ENCODE assay signal across 18 cellular contexts in genomic region chr1:162141273-162142023, GRCh38.
DNase-seq lines count a peak whose midpoint lies in the region; ATAC-seq, FAIRE-seq and TF ChIP-seq lines count a peak whose summit lies in the region.
"Had no signal": no experiment of that assay in that cellular context is flagged by ENCODE, and none has a peak within 500 bp of the region (broad histone marks: within the 10 kb centered on the region; RNA-seq: fewer than 3 reads in every experiment).

No MANE protein-coding gene starts in this region.

- DNase-seq in Calu3 (no peak), M059J (ENCODE audit: low read depth) (peak; percentile 87), H1 (ENCODE audit: low read depth in 1 of 2, low spot score in 2 of 2) (no peak), mesendoderm (no peak), C1 segment of cervical spinal cord (lab: John Stamatoyannopoulos, UW) (no peak), mucosa of descending colon (no peak), frontal cortex (ENCODE audit: low spot score in 2 of 2) (no peak)
- no peak for DNase-seq in stimulated activated naive CD4-positive, alpha-beta T cell (lab: John Stamatoyannopoulos, UW)
- DNase-seq: activated CD8-positive, alpha-beta memory T cell treated with anti-CD3 and anti-CD28 coated beads, Interleukin-2, amount 50 U/mL, for 48 hours; immature natural killer cell; NCI-H2171; NK-92 treated with Interleukin-12 subunit alpha and Interleukin-12 subunit beta, amount 100 ng/mL, for 24 hours; stimulated activated CD4-positive, alpha-beta T cell treated with anti-CD3 and anti-CD28 coated beads, Interleukin-4, amount 100 ng/mL, for 1 hour had no signal

- H3K27me3 Mint-ChIP-seq in Calu3 (ENCODE audit: unreplicated experiment) = no peaks in the 10 kb centered on the region

- H3K4me1 ChIP-seq in H1 (replicated peaks in 1 of 4; ENCODE audit: control insufficient read depth in 3 of 4, insufficient read depth in 4 of 4, low read length in 3 of 4) = peaks cover 14 to 33% (median 28%) of the 10 kb centered on the region in 4 experiments
- H3K4me1 ChIP-seq in mesendoderm (ENCODE audit: control insufficient read depth, low read depth, low read length) = peaks cover 35% of the 10 kb centered on the region
- no peaks in the 10 kb centered on the region for H3K4me1 ChIP-seq in mucosa of descending colon (ENCODE audit: low read depth)

- H3K27me3 ChIP-seq in H1 (replicated peaks in 1 of 4; ENCODE audit: control insufficient read depth in 3 of 4, extremely low read depth in 1 of 4, insufficient read depth in 3 of 4, low read length in 3 of 4) (no peaks in the 10 kb centered on the region), mesendoderm (ENCODE audit: insufficient read depth, low read length, poor library complexity) (no peaks in the 10 kb centered on the region)

- no peak overlapping the region for H2BK20ac ChIP-seq in H1 (ENCODE audit: low read length)

- H3K4ac ChIP-seq in H1 (replicated peaks; ENCODE audit: insufficient read length, low read depth, low read length) (no peak overlapping the region), mesendoderm (ENCODE audit: low read depth, low read length) (no peak overlapping the region)

- H4K20me1 ChIP-seq in H1 (replicated peaks in 1 of 2; ENCODE audit: control insufficient read depth in 1 of 2, insufficient read depth in 2 of 2, low read length in 2 of 2) = no peaks in the 10 kb centered on the region

- no peak overlapping the region for H3K56ac ChIP-seq in H1 (replicated peaks; ENCODE audit: insufficient read length, low read depth, low read length)
- no peak overlapping the region for H3K56ac ChIP-seq in mesendoderm (ENCODE audit: low read length)

- H3K36me3 Mint-ChIP-seq in Calu3 (ENCODE audit: insufficient read depth, unreplicated experiment) = no peaks in the 10 kb centered on the region
- H3K36me3 Mint-ChIP-seq: activated naive CD4-positive, alpha-beta T cell treated with anti-CD3 and anti-CD28 coated beads, Interleukin-2, amount 50 U/mL, for 72 hours; CD14-positive monocyte; immature natural killer cell; stimulated activated effector memory CD8-positive, alpha-beta T cell treated with anti-CD3 and anti-CD28 coated beads, Interleukin-12 subunit alpha, Interleukin-12 subunit beta, amount 100 ng/mL, for 72 hours had no signal

- peaks cover 40% of the 10 kb centered on the region for H3K4me1 Mint-ChIP-seq in Calu3 (ENCODE audit: low read depth, unreplicated experiment)
- H3K4me1 Mint-ChIP-seq: stimulated activated effector memory CD8-positive, alpha-beta T cell treated with anti-CD3 and anti-CD28 coated beads, Interleukin-12 subunit alpha, Interleukin-12 subunit beta, amount 100 ng/mL, for 72 hours had no signal

- H3K9me3 Mint-ChIP-seq in Calu3 (ENCODE audit: low read depth, unreplicated experiment) = no peaks in the 10 kb centered on the region
- H3K9me3 Mint-ChIP-seq: activated naive CD4-positive, alpha-beta T cell treated with anti-CD3 and anti-CD28 coated beads, Interleukin-2, amount 50 U/mL, for 72 hours; CD14-positive monocyte; stimulated activated effector memory CD8-positive, alpha-beta T cell treated with anti-CD3 and anti-CD28 coated beads, Interleukin-12 subunit alpha, Interleukin-12 subunit beta, amount 100 ng/mL, for 72 hours had no signal

- POLR2A ChIA-PET in H1 (lab: Charles Lee; ENCODE audit: partially characterized antibody) = interaction anchor here (0.9 kb wide), 1 partner anchor 12 kb away, joined by 3 read pairs; no protein-coding TSS in a partner anchor

- H3K9ac ChIP-seq in H1 (replicated peaks in 1 of 4; ENCODE audit: extremely low read depth in 1 of 4, low read depth in 3 of 4, low read length in 3 of 4) (no peak overlapping the region), mesendoderm (ENCODE audit: low read length) (no peak overlapping the region)

- FAIRE-seq in H1 (lab: Jason Lieb, UNC) (no peak), frontal cortex (lab: Jason Lieb, UNC) (no peak)

- peaks cover 11% of the 10 kb centered on the region; the same call in 1 of the 2 replicates for H3K79me1 ChIP-seq in H1 (ENCODE audit: low read depth, low read length)
- H3K79me1 ChIP-seq in mesendoderm (ENCODE audit: low read length) = peaks cover 6% of the 10 kb centered on the region

- TF ChIP-seq RAD21 in H1 (IDR thresholded peaks at IDR 0.05 in 1 of 2, conservative IDR thresholded peaks at IDR 0.05 in 1 of 2; ENCODE audit: low read depth in 2 of 2, low read length in 2 of 2) = no peak

- intact Hi-C loops in Calu3 (cut with micrococcal nuclease; ENCODE audit: unreplicated experiment) (no loop called here), mucosa of descending colon (cut with DNase I, micrococcal nuclease) (loop anchor here in 1 of 2 donors (2.0 kb wide), 1 partner anchor 25 kb away; no protein-coding TSS in a partner anchor)

- H4K5ac ChIP-seq in H1 (ENCODE audit: insufficient read length, low read depth, low read length) = no peak overlapping the region
- H4K5ac ChIP-seq in mesendoderm (ENCODE audit: low read length) = no peak overlapping the region

- H3K18ac ChIP-seq in H1 (ENCODE audit: extremely low read depth, low read length) (no peak overlapping the region), mesendoderm (ENCODE audit: low read length) (no peak overlapping the region)

- no peak overlapping the region for H3K4me3 Mint-ChIP-seq in Calu3 (ENCODE audit: low read depth, unreplicated experiment)
- H3K4me3 Mint-ChIP-seq: CD14-positive monocyte; immature natural killer cell; stimulated activated effector memory CD8-positive, alpha-beta T cell treated with anti-CD3 and anti-CD28 coated beads, Interleukin-12 subunit alpha, Interleukin-12 subunit beta, amount 100 ng/mL, for 72 hours had no signal

- BruUV-seq in Calu3 (replicated peaks; lab: Mats Ljungman, UMichigan) = no TSS peak

- H2BK5ac ChIP-seq in H1 (ENCODE audit: low read depth, low read length) (no peak overlapping the region), mesendoderm (ENCODE audit: low read length) (no peak overlapping the region)

- peak overlapping the region; percentile 2 for H3K27ac Mint-ChIP-seq in Calu3 (ENCODE audit: unreplicated experiment)
- H3K27ac Mint-ChIP-seq: activated naive CD4-positive, alpha-beta T cell treated with anti-CD3 and anti-CD28 coated beads, Interleukin-2, amount 50 U/mL, for 72 hours; CD14-positive monocyte; immature natural killer cell; stimulated activated effector memory CD8-positive, alpha-beta T cell treated with anti-CD3 and anti-CD28 coated beads, Interleukin-12 subunit alpha, Interleukin-12 subunit beta, amount 100 ng/mL, for 72 hours had no signal

- TF ChIP-seq CTCF in Calu3 (IDR thresholded peaks at IDR 0.05; ENCODE audit: unreplicated experiment) (no peak), H1 (IDR thresholded peaks at IDR 0.05; ENCODE audit: control extremely low read depth in 1 of 3, insufficient read depth in 1 of 3, low read depth in 1 of 3, low read length in 3 of 3) (no peak), mucosa of descending colon (IDR thresholded peaks at IDR 0.05) (no peak)

- no peak overlapping the region for H2AFZ ChIP-seq in H1 (ENCODE audit: low read length)

- H3K4me3 ChIP-seq in H1 (ENCODE audit: extremely low read depth in 1 of 4, insufficient read depth in 2 of 4, low read depth in 3 of 4, low read length in 4 of 4) = no peak overlapping the region
- H3K4me3 ChIP-seq in mesendoderm (ENCODE audit: low read length) = no peak overlapping the region
- H3K4me3 ChIP-seq in mucosa of descending colon = no peak overlapping the region
- H3K4me3 ChIP-seq: coronary artery had no signal

- peak overlapping the region; percentile 40; the same call in 1 of the 2 replicates for H2BK12ac ChIP-seq in H1 (ENCODE audit: low read depth, low read length)

- H4K8ac ChIP-seq in H1 (ENCODE audit: extremely low read depth, insufficient read depth, low read length) = no peak overlapping the region
- no peak overlapping the region for H4K8ac ChIP-seq in mesendoderm (ENCODE audit: low read depth, low read length)

- no peak overlapping the region for H3K14ac ChIP-seq in H1 (ENCODE audit: insufficient read length)

- H3K9me3 ChIP-seq in H1 (ENCODE audit: insufficient read depth in 2 of 2, low read depth in 1 of 2, low read length in 1 of 2) = no peaks in the 10 kb centered on the region
- H3K9me3 ChIP-seq in mucosa of descending colon = no peaks in the 10 kb centered on the region

- ATAC-seq in mucosa of descending colon = no peak
- ATAC-seq: activated CD4-positive, CD25-positive, alpha-beta regulatory T cell treated with anti-CD3 and anti-CD28 coated beads, Interleukin-2, amount 50 U/mL, for 24 hours; activated naive CD4-positive, alpha-beta T cell treated with anti-CD3 and anti-CD28 coated beads, Interleukin-2, amount 50 U/mL, for 72 hours; stimulated activated effector memory CD8-positive, alpha-beta T cell treated with anti-CD3 and anti-CD28 coated beads, Interleukin-12 subunit alpha, Interleukin-12 subunit beta, amount 100 ng/mL, for 72 hours had no signal

- no peak for TF ChIP-seq POLR2A in H1 (IDR thresholded peaks at IDR 0.05; ENCODE audit: control extremely low read depth in 1 of 2, low read depth in 2 of 2, low read length in 2 of 2)

- H3K27ac ChIP-seq in H1 (ENCODE audit: low read depth, low read length) = no peak overlapping the region
- no peak overlapping the region for H3K27ac ChIP-seq in mesendoderm (ENCODE audit: low read depth, low read length)
- H3K27ac ChIP-seq: coronary artery had no signal

- CTCF ChIA-PET in Calu3 (lab: Charles Lee) = no interaction called here
- CTCF ChIA-PET in H1 (lab: Charles Lee; ENCODE audit: partially characterized antibody) = interaction anchor here (0.7 to 1.7 kb wide), 5 partner anchors 30 to 89 kb away, joined by 3 to 5 read pairs (median 4); no protein-coding TSS in a partner anchor

- no peaks in the 10 kb centered on the region for H3K36me3 ChIP-seq in H1 (ENCODE audit: control insufficient read depth in 2 of 4, insufficient read depth in 4 of 4, low read length in 3 of 4)
- no peaks in the 10 kb centered on the region for H3K36me3 ChIP-seq in mesendoderm (ENCODE audit: control insufficient read depth, insufficient read depth, low read length)
- H3K36me3 ChIP-seq in mucosa of descending colon (ENCODE audit: low read depth) = no peaks in the 10 kb centered on the region

- no peak for TF ChIP-seq EP300 in H1 (IDR thresholded peaks at IDR 0.05; ENCODE audit: borderline replicate concordance in 1 of 2, low read depth in 2 of 2, low read length in 2 of 2)

- H2BK120ac ChIP-seq in H1 (replicated peaks; ENCODE audit: low read depth, low read length) (no peak overlapping the region), mesendoderm (ENCODE audit: low read depth, low read length) (no peak overlapping the region)

- H2AK5ac ChIP-seq in H1 (ENCODE audit: low read depth, low read length) (0 out of 2 replicates have a peak overlapping the region, but pooled peaks have one; percentile 45), mesendoderm (ENCODE audit: low read length) (no peak overlapping the region)

- no peaks in the 10 kb centered on the region for H3K23me2 ChIP-seq in H1 (ENCODE audit: low read depth, low read length)

- 96% methylated on average over 4 of the region's 4 CpGs; no CpG with 5 or more reads in 1 of the 2 experiments for WGBS in H1 (ENCODE audit: extremely low coverage in 1 of 2, insufficient coverage in 1 of 2, insufficient read length in 1 of 2, insufficient replicate concordance in 2 of 2, low coverage in 1 of 2, low lambda C conversion rate in 2 of 2, missing lambda C conversion rate in 1 of 2), 2 experiments
- WGBS in mesendoderm (ENCODE audit: extremely low coverage, insufficient coverage, low lambda C conversion rate) = no CpG with 5 or more reads among the region's 4 CpGs

- H3K23ac ChIP-seq in H1 (ENCODE audit: insufficient read length) = no peak overlapping the region
- peak overlapping the region; percentile 12 for H3K23ac ChIP-seq in mesendoderm (ENCODE audit: low read length)

- H3K4me2 ChIP-seq in H1 (ENCODE audit: insufficient read depth in 1 of 2, low read depth in 2 of 2, low read length in 2 of 2) (no peak overlapping the region), mesendoderm (ENCODE audit: low read length) (no peak overlapping the region)

- H2BK15ac ChIP-seq in H1 (ENCODE audit: low read length) (no peak overlapping the region), mesendoderm (replicated peaks; ENCODE audit: low read depth) (no peak overlapping the region)

- H3K79me2 ChIP-seq in H1 (ENCODE audit: control insufficient read depth in 1 of 2, insufficient read depth in 2 of 2, low read length in 2 of 2) = peaks cover 0 to 50% of the 10 kb centered on the region in 2 experiments; a peak in 3 of 4 replicates
- peaks cover 11% of the 10 kb centered on the region for H3K79me2 ChIP-seq in mesendoderm (ENCODE audit: control insufficient read depth, insufficient read depth, low read length)

- no peak overlapping the region for H4K91ac ChIP-seq in H1 (replicated peaks; ENCODE audit: insufficient read length, low read length)
